Comparison of ENCODE assay signal across 22 cellular contexts in the genomic region with DNA sequence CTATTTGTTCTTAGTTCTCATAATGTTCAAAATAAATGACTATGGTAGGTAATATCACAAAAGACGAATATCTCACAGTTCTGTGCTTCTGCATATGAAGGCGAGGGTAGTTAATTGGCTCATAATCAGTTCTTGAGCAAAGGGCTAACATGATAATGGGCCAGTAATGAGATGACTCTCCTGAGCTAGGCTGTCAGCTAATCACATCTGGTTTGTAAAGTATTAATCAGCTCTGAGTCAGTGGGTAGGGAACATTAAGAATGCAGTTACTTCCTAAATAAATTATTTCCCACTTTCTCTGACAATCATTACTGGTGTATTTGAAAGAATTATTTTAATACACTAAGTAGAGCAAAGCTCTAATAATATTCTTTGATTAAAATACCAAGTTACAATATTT.
DNase-seq lines count a peak whose midpoint lies in the region; ATAC-seq and TF ChIP-seq lines count a peak whose summit lies in the region.
"Had no signal": no experiment of that assay in that cellular context is flagged by ENCODE, and none has a peak within 500 bp of the region (broad histone marks: within the 10 kb centered on the region; RNA-seq: fewer than 3 reads in every experiment).

No MANE protein-coding gene starts in this region.

- H3F3A ChIP-seq in GM23248 (ENCODE audit: insufficient read depth) (peaks cover 11% of the 10 kb centered on the region; the same call in 1 of the 2 replicates), PC-3 (ENCODE audit: low read length, unreplicated experiment) (no peaks in the 10 kb centered on the region), neural progenitor cell (ENCODE audit: low read depth) (no peaks in the 10 kb centered on the region)

- POLR2A ChIA-PET in PC-3 (lab: Charles Lee; ENCODE audit: unreplicated experiment), result no interaction called here

- ATAC-seq in PC-3 (peak; percentile 79), psoas muscle (no peak)
- ATAC-seq: activated CD8-positive, alpha-beta T cell treated with anti-CD3 and anti-CD28 coated beads for 36 hours; K562; T-cell had no signal

- H3K9me3 Mint-ChIP-seq in neural progenitor cell, result no peaks in the 10 kb centered on the region

- CTCF ChIA-PET in PC-3 (lab: Charles Lee), result no interaction called here

- in situ Hi-C loops in GM23248 (cut with MboI), result no loop called here

- H3K79me2 ChIP-seq in GM23248 (ENCODE audit: insufficient read depth), result no peaks in the 10 kb centered on the region
- H3K79me2 ChIP-seq in PC-3 (ENCODE audit: low read length), result no peaks in the 10 kb centered on the region
- no peaks in the 10 kb centered on the region for H3K79me2 ChIP-seq in neural progenitor cell (ENCODE audit: low read depth)

- H3K27ac ChIP-seq in GM23248 (no peak overlapping the region), PC-3 (ENCODE audit: low read length) (peak overlapping the region; percentile 58), epithelial cell of prostate (peak overlapping the region; percentile 88), psoas muscle (peak overlapping the region; percentile 23), neural progenitor cell (no peak overlapping the region), substantia nigra (ENCODE audit: low read depth, low read length, poor library complexity, severe bottlenecking) (no peak overlapping the region)
- H3K27ac ChIP-seq: BLaER1 treated with 17β-estradiol and CSF1 and Interleukin-3, amounts not matched to agents 10 nM and 100 nM; cardiac muscle cell; pancreas; suprapubic skin had no signal

- H3K36me3 Mint-ChIP-seq in neural progenitor cell, result no peaks in the 10 kb centered on the region

- H3K4me1 Mint-ChIP-seq in neural progenitor cell, result no peaks in the 10 kb centered on the region

- H4K20me1 ChIP-seq in GM23248 (ENCODE audit: insufficient read depth) (no peaks in the 10 kb centered on the region), PC-3 (ENCODE audit: low read length) (no peaks in the 10 kb centered on the region), neural progenitor cell (ENCODE audit: low read depth) (no peaks in the 10 kb centered on the region)

- no peaks in the 10 kb centered on the region for H3K9me2 ChIP-seq in GM23248 (ENCODE audit: insufficient read depth)
- H3K9me2 ChIP-seq in PC-3 (replicated peaks; ENCODE audit: low read length), result no peaks in the 10 kb centered on the region

- H3K9ac ChIP-seq in GM23248 (no peak overlapping the region), PC-3 (ENCODE audit: low read length) (peak overlapping the region; percentile 30; the same call in 1 of the 2 replicates), neural progenitor cell (no peak overlapping the region)
- H3K9ac ChIP-seq: BLaER1 treated with 17β-estradiol and CSF1 and Interleukin-3, amounts not matched to agents 10 nM and 100 nM had no signal

- peak; percentile 68 for DNase-seq in GM23248
- DNase-seq in PC-3, result peak; percentile 24
- peak; percentile 22 for DNase-seq in epithelial cell of prostate (ENCODE audit: low read depth, low spot score)
- DNase-seq in psoas muscle, result no peak
- DNase-seq in cerebellum (ENCODE audit: low spot score), result no peak
- no peak for DNase-seq in neural progenitor cell (ENCODE audit: low spot score)
- no peak for DNase-seq in substantia nigra (lab: John Stamatoyannopoulos, UW)
- DNase-seq: activated CD8-positive, alpha-beta T cell treated with anti-CD3 and anti-CD28 coated beads for 36 hours; activated T-cell treated with anti-CD3 and anti-CD28 coated beads, Interleukin-2, amount 50 U/mL, for 48 hours; effector CD8-positive, alpha-beta T cell; H7; NCI-H1048; NK-92 treated with Interleukin-12 subunit alpha and Interleukin-12 subunit beta, amount 100 ng/mL, for 24 hours; pancreas; T-cell had no signal

- peaks cover 20% of the 10 kb centered on the region for H3K4me1 ChIP-seq in GM23248 (ENCODE audit: insufficient read depth)
- H3K4me1 ChIP-seq in PC-3 (ENCODE audit: insufficient read depth, low read length), result peaks cover 22% of the 10 kb centered on the region
- no peaks in the 10 kb centered on the region for H3K4me1 ChIP-seq in psoas muscle
- peaks cover 7% of the 10 kb centered on the region for H3K4me1 ChIP-seq in neural progenitor cell
- H3K4me1 ChIP-seq: BLaER1 treated with 17β-estradiol and CSF1 and Interleukin-3, amounts not matched to agents 10 nM and 100 nM; pancreas; suprapubic skin had no signal

- H3K4me3 ChIP-seq in GM23248 (no peak overlapping the region), PC-3 (ENCODE audit: low read length) (no peak overlapping the region), psoas muscle (no peak overlapping the region), neural progenitor cell (no peak overlapping the region)
- H3K4me3 ChIP-seq: BLaER1 treated with 17β-estradiol and CSF1 and Interleukin-3, amounts not matched to agents 10 nM and 100 nM; cardiac muscle cell; K562; lung; pancreas; smooth muscle cell; suprapubic skin had no signal

- peaks cover 3% of the 10 kb centered on the region for H3K27me3 Mint-ChIP-seq in neural progenitor cell (ENCODE audit: insufficient read depth, low read depth)
- H3K27me3 Mint-ChIP-seq: activated CD8-positive, alpha-beta T cell treated with anti-CD3 and anti-CD28 coated beads for 36 hours; activated naive CD8-positive, alpha-beta T cell; T-cell had no signal

- no peak overlapping the region for H3K27ac Mint-ChIP-seq in neural progenitor cell
- H3K27ac Mint-ChIP-seq: activated CD8-positive, alpha-beta T cell treated with anti-CD3 and anti-CD28 coated beads for 36 hours; activated naive CD8-positive, alpha-beta T cell; T-cell had no signal

- intact Hi-C loops in PC-3 (cut with micrococcal nuclease) (no loop called here), psoas muscle (cut with DNase I) (no loop called here)

- H3K9me3 ChIP-seq in GM23248 (ENCODE audit: low read depth) (no peaks in the 10 kb centered on the region), PC-3 (ENCODE audit: low read length) (no peaks in the 10 kb centered on the region), psoas muscle (peaks cover 4% of the 10 kb centered on the region), neural progenitor cell (ENCODE audit: low read depth) (no peaks in the 10 kb centered on the region)
- H3K9me3 ChIP-seq: pancreas, suprapubic skin had no signal

- H3K27me3 ChIP-seq in GM23248 (replicated peaks; ENCODE audit: insufficient read depth), result no peaks in the 10 kb centered on the region
- H3K27me3 ChIP-seq in PC-3 (ENCODE audit: low read length), result no peaks in the 10 kb centered on the region
- no peaks in the 10 kb centered on the region for H3K27me3 ChIP-seq in psoas muscle (ENCODE audit: insufficient read depth in 3 of 3, low read length in 2 of 3)
- H3K27me3 ChIP-seq in neural progenitor cell, result no peaks in the 10 kb centered on the region
- H3K27me3 ChIP-seq: BLaER1 treated with 17β-estradiol and CSF1 and Interleukin-3, amounts not matched to agents 10 nM and 100 nM; cardiac muscle cell; pancreas; suprapubic skin had no signal

- H3K36me3 ChIP-seq in GM23248 (ENCODE audit: low read depth) (no peaks in the 10 kb centered on the region), PC-3 (ENCODE audit: low read depth, low read length) (no peaks in the 10 kb centered on the region), psoas muscle (ENCODE audit: insufficient read depth in 1 of 2, low read depth in 1 of 2) (no peaks in the 10 kb centered on the region), neural progenitor cell (no peaks in the 10 kb centered on the region)
- H3K36me3 ChIP-seq: cardiac muscle cell, pancreas, suprapubic skin had no signal

- no TSS peak for BruUV-seq in PC-3 (replicated peaks; lab: Mats Ljungman, UMichigan)

- no peak overlapping the region for H2AFZ ChIP-seq in GM23248
- no peak overlapping the region for H2AFZ ChIP-seq in PC-3 (ENCODE audit: low read length)
- H2AFZ ChIP-seq in neural progenitor cell (replicated peaks), result no peak overlapping the region

- no peak for TF ChIP-seq CTCF in PC-3 (conservative IDR thresholded peaks at IDR 0.05; ENCODE audit: low read depth, low read length)
- no peak for TF ChIP-seq CTCF in psoas muscle (IDR thresholded peaks at IDR 0.05)
- TF ChIP-seq CTCF in neural progenitor cell (IDR thresholded peaks at IDR 0.05), result no peak

- H3K4me2 ChIP-seq in GM23248 (ENCODE audit: unreplicated experiment), result peak overlapping the region; percentile 23
- peak overlapping the region; percentile 33; the same call in 1 of the 2 replicates for H3K4me2 ChIP-seq in PC-3 (ENCODE audit: low read length)
- H3K4me2 ChIP-seq in neural progenitor cell, result no peak overlapping the region
- H3K4me2 ChIP-seq: BLaER1 treated with 17β-estradiol and CSF1 and Interleukin-3, amounts not matched to agents 10 nM and 100 nM; smooth muscle cell had no signal

- no peak overlapping the region for H3K4me3 Mint-ChIP-seq in neural progenitor cell
- H3K4me3 Mint-ChIP-seq: activated CD8-positive, alpha-beta T cell treated with anti-CD3 and anti-CD28 coated beads for 36 hours; activated naive CD8-positive, alpha-beta T cell; T-cell had no signal

- 24 to 30% methylated on average over 2 of the region's 2 CpGs for WGBS in GM23248 (ENCODE audit: low coverage in 1 of 2, low lambda C conversion rate in 2 of 2, missing lambda C conversion rate in 2 of 2), 2 experiments
- 88 to 92% (median 88%) methylated on average over 2 of the region's 2 CpGs for WGBS in psoas muscle, 3 donors

Comparison
In these comparisons a context has a peak if more than half of its experiments do, and no peak if none do; other contexts are left out.
1. DNase-seq: peak in GM23248 (single experiment), PC-3 (single experiment) and epithelial cell of prostate (single experiment); none in psoas muscle (0 of 2), cerebellum (single experiment), neural progenitor cell (single experiment) and substantia nigra (0 of 49).
2. H3K27ac ChIP-seq: peak in PC-3 (single experiment), epithelial cell of prostate (single experiment) and psoas muscle (single experiment); none in GM23248 (single experiment), neural progenitor cell (single experiment) and substantia nigra (single experiment).